Comparison of ENCODE assay signal across 27 cellular contexts in genomic region chr5:149790276-149790675, GRCh38.
A peak's percentile ranks its signal among the peaks of the same experiment; 100 is the strongest.
DNase-seq lines count a peak whose midpoint lies in the region; ATAC-seq, FAIRE-seq and TF ChIP-seq lines count a peak whose summit lies in the region.
"Had no signal": no experiment of that assay in that cellular context is flagged by ENCODE, and none has a peak within 500 bp of the region (broad histone marks: within the 10 kb centered on the region; RNA-seq: fewer than 3 reads in every experiment).

No MANE protein-coding gene starts in this region.

- no TSS peak for BruUV-seq in HepG2 (replicated peaks; lab: Mats Ljungman, UMichigan)

- H4K20me1 ChIP-seq in HepG2 (ENCODE audit: insufficient read depth, low read length), result no peaks in the 10 kb centered on the region

- H2AFZ ChIP-seq in HepG2 (ENCODE audit: low read length) (no peak overlapping the region), neuronal stem cell (ENCODE audit: low read length) (peak overlapping the region; percentile 73)
- H2AFZ ChIP-seq: parathyroid adenoma had no signal

- CTCF ChIA-PET in HepG2 (lab: Yijun Ruan, JAX; ENCODE audit: low intra/inter-chr PET ratio, low total read pairs), result no interaction called here

- no peak overlapping the region for H3K4me3 ChIP-seq in right lobe of liver
- no peak overlapping the region for H3K4me3 ChIP-seq in HepG2 (replicated peaks in 1 of 3; ENCODE audit: insufficient read depth in 1 of 3, low read depth in 2 of 3, low read length in 3 of 3)
- no peak overlapping the region for H3K4me3 ChIP-seq in gastroesophageal sphincter
- no peak overlapping the region for H3K4me3 ChIP-seq in neuronal stem cell (ENCODE audit: low read length in 2 of 2)
- H3K4me3 ChIP-seq: HAP-1, skin epidermis, uterus had no signal

- no peak overlapping the region for H2BK5ac ChIP-seq in neuronal stem cell (ENCODE audit: low read length)

- no peak overlapping the region for H2AK5ac ChIP-seq in neuronal stem cell (ENCODE audit: low read depth, low read length)

- H4K8ac ChIP-seq in neuronal stem cell (ENCODE audit: low read depth, low read length), result no peak overlapping the region

- H3K79me1 ChIP-seq in neuronal stem cell (ENCODE audit: low read depth, low read length), result no peaks in the 10 kb centered on the region

- TF ChIP-seq POLR2A in right lobe of liver (IDR thresholded peaks at IDR 0.05), result no peak
- no peak for TF ChIP-seq POLR2A in HepG2 (IDR thresholded peaks at IDR 0.05; ENCODE audit: insufficient read depth in 1 of 2, low read depth in 2 of 2, low read length in 2 of 2)
- TF ChIP-seq POLR2A in gastroesophageal sphincter (IDR thresholded peaks at IDR 0.05), result no peak

- H3K18ac ChIP-seq in neuronal stem cell (ENCODE audit: low read length), result peak overlapping the region; percentile 55

- in situ Hi-C loops in HepG2 (cut with HindIII; ENCODE audit: extremely low pct_ligation_motif_present, low pct_unique_long_range_greater_than_20kb), result no loop called here

- no peaks in the 10 kb centered on the region for H3K27me3 ChIP-seq in right lobe of liver
- no peaks in the 10 kb centered on the region for H3K27me3 ChIP-seq in HepG2 (ENCODE audit: control insufficient read depth in 1 of 2, insufficient read depth in 2 of 2, low read length in 2 of 2)
- no peaks in the 10 kb centered on the region for H3K27me3 ChIP-seq in gastroesophageal sphincter
- H3K27me3 ChIP-seq in neuronal stem cell (ENCODE audit: control insufficient read depth in 3 of 3, insufficient read depth in 3 of 3, low read depth in 1 of 3, low read length in 3 of 3), result peaks cover 0 to 15% (median 0%) of the 10 kb centered on the region in 3 experiments
- H3K27me3 ChIP-seq: uterus had no signal

- no peak overlapping the region for H3K14ac ChIP-seq in neuronal stem cell (ENCODE audit: low read length)

- H2BK120ac ChIP-seq in neuronal stem cell (ENCODE audit: low read depth, low read length), result no peak overlapping the region

- POLR2A ChIA-PET in HepG2 (lab: Yijun Ruan, JAX), result no interaction called here

- H3K4ac ChIP-seq in neuronal stem cell (ENCODE audit: low read length), result no peak overlapping the region

- no peak overlapping the region for H3K27ac ChIP-seq in right lobe of liver
- H3K27ac ChIP-seq in HepG2 (ENCODE audit: extremely low read length, insufficient read depth, low read length), result no peak overlapping the region
- H3K27ac ChIP-seq in gastroesophageal sphincter, result peak overlapping the region in 3 of 4 donors; percentile 21 to 89 (median 52)
- H3K27ac ChIP-seq in neuronal stem cell (replicated peaks; ENCODE audit: low read length), result no peak overlapping the region
- H3K27ac ChIP-seq: parathyroid adenoma, skin epidermis, uterus had no signal

- TF ChIP-seq RAD21 in HepG2 (CRISPR knock-in tag; IDR thresholded peaks at IDR 0.05), result no peak

- ATAC-seq in right lobe of liver (peak; percentile 20 to 69 (median 32)), HepG2 (no peak; the same call in 2 of the 3 replicates), gastroesophageal sphincter (no peak), GM19452 (IDR thresholded peaks at IDR 0.05; ENCODE audit: unreplicated experiment) (no peak)
- ATAC-seq: natural killer cell treated with Interleukin-12 subunit alpha and Interleukin-12 subunit beta and Interleukin-15 and Interleukin-18, amount 100 ng/mL, for 72 hours had no signal

- H3K4me2 ChIP-seq in HepG2 (ENCODE audit: low read depth, low read length) (no peak overlapping the region), neuronal stem cell (ENCODE audit: insufficient read depth, low read length, poor library complexity, severe bottlenecking) (no peak overlapping the region)
- H3K4me2 ChIP-seq: SK-N-SH had no signal

- FAIRE-seq in HepG2 (lab: Jason Lieb, UNC), result no peak
- FAIRE-seq: GM12892 had no signal

- H3K23ac ChIP-seq in neuronal stem cell (ENCODE audit: low read depth, low read length, poor library complexity), result no peak overlapping the region

- H3K36me3 ChIP-seq in right lobe of liver, result no peaks in the 10 kb centered on the region
- H3K36me3 ChIP-seq in HepG2 (replicated peaks in 1 of 2; ENCODE audit: control insufficient read depth in 1 of 2, insufficient read depth in 2 of 2, low read length in 2 of 2), result no peaks in the 10 kb centered on the region
- no peaks in the 10 kb centered on the region for H3K36me3 ChIP-seq in gastroesophageal sphincter
- no peaks in the 10 kb centered on the region for H3K36me3 ChIP-seq in neuronal stem cell (replicated peaks in 1 of 2; ENCODE audit: control insufficient read depth in 2 of 2, insufficient read depth in 2 of 2, low read length in 2 of 2)
- H3K36me3 ChIP-seq: HAP-1, uterus had no signal

- no CpG with 5 or more reads among the region's 2 CpGs for WGBS in right lobe of liver (ENCODE audit: insufficient coverage, low coverage, low lambda C conversion rate, missing lambda C conversion rate)
- no CpG with 5 or more reads among the region's 2 CpGs for WGBS in HepG2 (ENCODE audit: low lambda C conversion rate)
- 29% methylated on average over 1 of the region's 2 CpGs; no CpG with 5 or more reads in 1 of the 2 donors for WGBS in gastroesophageal sphincter (ENCODE audit: low coverage in 1 of 2), 2 donors
- no CpG with 5 or more reads among the region's 2 CpGs for WGBS in neuronal stem cell (ENCODE audit: extremely low coverage in 2 of 2, insufficient read length in 2 of 2, insufficient replicate concordance in 1 of 2), 2 donors

- intact Hi-C loops in right lobe of liver (cut with DNase I), result no loop called here
- intact Hi-C loops in HepG2 (cut with micrococcal nuclease; ENCODE audit: unreplicated experiment), result no loop called here

- H3K4me1 ChIP-seq in right lobe of liver, result peaks cover 0 to 9% (median 3%) of the 10 kb centered on the region in 4 donors
- H3K4me1 ChIP-seq in HepG2 (ENCODE audit: insufficient read depth, low read length), result peaks cover 2% of the 10 kb centered on the region
- H3K4me1 ChIP-seq in gastroesophageal sphincter, result peaks cover 4 to 58% (median 18%) of the 10 kb centered on the region in 3 donors
- H3K4me1 ChIP-seq in neuronal stem cell (ENCODE audit: control insufficient read depth in 2 of 2, insufficient read depth in 1 of 2, low read depth in 1 of 2, low read length in 2 of 2), result peaks cover 0 to 2% of the 10 kb centered on the region in 2 donors

- no peak overlapping the region for H2BK15ac ChIP-seq in neuronal stem cell (ENCODE audit: low read length)

- TF ChIP-seq EP300 in HepG2 (IDR thresholded peaks at IDR 0.05; ENCODE audit: low read depth in 2 of 2, low read length in 2 of 2) (no peak), HepG2 (CRISPR knock-in tag; IDR thresholded peaks at IDR 0.05; ENCODE audit: borderline replicate concordance) (no peak), gastroesophageal sphincter (IDR thresholded peaks at IDR 0.05) (no peak)

- no peak overlapping the region for H4K91ac ChIP-seq in neuronal stem cell (ENCODE audit: low read depth, low read length, poor library complexity)

- no peak overlapping the region for H3K9ac ChIP-seq in HepG2 (ENCODE audit: insufficient read depth, low read depth, low read length)
- no peak overlapping the region for H3K9ac ChIP-seq in neuronal stem cell (ENCODE audit: low read depth, low read length, poor library complexity)
- H3K9ac ChIP-seq: parathyroid adenoma, SK-N-SH had no signal

- no peak for DNase-seq in right lobe of liver
- no peak for DNase-seq in HepG2 (ENCODE audit: low spot score)
- DNase-seq in neuronal stem cell (ENCODE audit: low spot score), result no peak
- no peak for DNase-seq in NCI-H526 (lab: John Stamatoyannopoulos, UW)
- DNase-seq in DMS 273 treated with DMSO at 0.1 percent for 48 hours (lab: John Stamatoyannopoulos, UW), result no peak
- no peak for DNase-seq in SHP77 treated with DMSO at 0.1 percent for 48 hours (lab: John Stamatoyannopoulos, UW)
- DNase-seq: activated CD4-positive, alpha-beta T cell treated with anti-CD3 and anti-CD28 coated beads, Interleukin-2, amount 50 U/mL, for 1 hour; activated naive CD4-positive, alpha-beta T cell treated with anti-CD3 and anti-CD28 coated beads, Interleukin-2, amount 10 ng/mL, durations not matched to agents 7 days and 5 days; amygdala; Calu3; dermis blood vessel endothelial cell; head of caudate nucleus; left cardiac atrium; NCI-H1092 treated with DMSO at 0.1 percent for 48 hours; NCI-H187 treated with DMSO at 0.1 percent for 48 hours; SK-N-SH; stimulated activated CD4-positive, alpha-beta T cell treated with anti-CD3 and anti-CD28 coated beads, Interleukin-2, amount 100 ng/mL, for 24 hours; substantia nigra; T-helper 2 cell; uterus had no signal

- no peaks in the 10 kb centered on the region for H3K79me2 ChIP-seq in HepG2 (ENCODE audit: insufficient read depth, low read length)

- no peaks in the 10 kb centered on the region for H3K9me3 ChIP-seq in right lobe of liver
- H3K9me3 ChIP-seq in HepG2 (ENCODE audit: low read length), result no peaks in the 10 kb centered on the region
- H3K9me3 ChIP-seq in gastroesophageal sphincter, result no peaks in the 10 kb centered on the region
- no peaks in the 10 kb centered on the region for H3K9me3 ChIP-seq in neuronal stem cell (replicated peaks in 1 of 2; ENCODE audit: control insufficient read depth in 2 of 2, insufficient read depth in 1 of 2, low read depth in 1 of 2, low read length in 2 of 2)
- H3K9me3 ChIP-seq: HAP-1, SK-N-SH, uterus had no signal

- no peak overlapping the region for H2BK12ac ChIP-seq in neuronal stem cell (ENCODE audit: low read length)

- no peak for TF ChIP-seq CTCF in right lobe of liver (IDR thresholded peaks at IDR 0.05)
- TF ChIP-seq CTCF in HepG2 (CRISPR knock-in tag; IDR thresholded peaks at IDR 0.05), result no peak
- no peak for TF ChIP-seq CTCF in gastroesophageal sphincter (IDR thresholded peaks at IDR 0.05)

TF ChIP-seq in HepG2, 621 proteins besides CTCF, POLR2A, EP300 and RAD21 (continues in another document):
- TF ChIP-seq ERF (CRISPR knock-in tag; IDR thresholded peaks at IDR 0.05) (no peak), ZNF816 (CRISPR knock-in tag; IDR thresholded peaks at IDR 0.05; ENCODE audit: borderline replicate concordance) (no peak), ZBTB39 (CRISPR knock-in tag; IDR thresholded peaks at IDR 0.05) (no peak), HNRNPH1 (optimal IDR thresholded peaks at IDR 0.05; ENCODE audit: low read depth, low read length) (no peak), SMAD9 (CRISPR knock-in tag; IDR thresholded peaks at IDR 0.05) (no peak)

Comparison
In these comparisons a context has a peak if more than half of its experiments do, and no peak if none do; other contexts are left out.
1. ATAC-seq: peak in right lobe of liver (4 of 4); none in HepG2 (single experiment), gastroesophageal sphincter (single experiment) and GM19452 (single experiment).
2. H3K27ac ChIP-seq: peak in gastroesophageal sphincter (3 of 4); none in right lobe of liver (0 of 3), HepG2 (single experiment) and neuronal stem cell (single experiment).